ENCODE assay signal across 22 cellular contexts in the genomic region with DNA sequence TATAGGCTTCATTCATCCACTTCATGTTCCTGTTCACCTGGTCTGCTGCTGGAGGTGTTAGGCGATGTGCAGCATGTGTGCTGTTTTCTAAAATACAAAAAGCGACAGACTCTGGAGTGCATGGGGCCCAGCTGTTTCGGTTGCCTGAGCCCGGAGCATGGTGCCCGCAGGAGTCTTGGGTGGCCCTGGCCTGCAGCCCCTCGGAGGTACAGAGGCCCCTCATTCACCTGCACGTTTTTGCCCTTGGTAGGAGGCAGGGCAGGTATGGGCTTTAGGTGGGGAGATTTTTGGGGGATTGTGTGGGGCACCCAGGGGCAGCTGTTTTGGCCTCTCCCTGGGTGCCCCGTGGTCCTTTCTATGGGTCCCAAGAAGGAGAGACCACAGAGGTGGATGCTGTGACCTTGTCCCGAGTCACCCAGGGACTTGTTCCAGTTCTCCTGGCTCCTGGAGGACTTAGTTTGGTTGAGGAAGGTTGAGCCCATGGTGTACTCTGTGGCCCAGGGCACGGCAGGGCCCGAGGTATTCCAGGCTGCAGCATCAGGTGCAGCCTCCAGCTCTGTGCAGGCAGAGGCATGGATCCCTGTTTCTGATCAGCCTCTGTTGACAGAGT.
DNase-seq lines count a peak whose midpoint lies in the region; ATAC-seq and TF ChIP-seq lines count a peak whose summit lies in the region.
"Had no signal": no experiment of that assay in that cellular context is flagged by ENCODE, and none has a peak within 500 bp of the region (broad histone marks: within the 10 kb centered on the region; RNA-seq: fewer than 3 reads in every experiment).

No MANE protein-coding gene starts in this region.

- no peak overlapping the region for H2BK120ac ChIP-seq in IMR-90 (ENCODE audit: low read depth, low read length)

- peak; percentile 11 for DNase-seq in activated CD4-positive, alpha-beta memory T cell treated with anti-CD3 and anti-CD28 coated beads, Interleukin-2, amount 10 ng/mL, durations not matched to agents 7 days and 5 days
- DNase-seq in activated CD4-positive, alpha-beta memory T cell treated with anti-CD3 and anti-CD28 coated beads for 36 hours: no peak
- DNase-seq in IMR-90 (no peak), left lobe of liver (ENCODE audit: low spot score) (peak; percentile 31), sciatic nerve (ENCODE audit: low spot score) (peak; percentile 37)
- DNase-seq: ACHN; CD4-positive, alpha-beta T cell; DND-41; GOT3; NCI-H1105; NCI-H146; NCI-H2029 treated with DMSO at 0.1 percent for 48 hours; NCI-H345; NCI-H524 treated with DMSO at 0.1 percent for 48 hours; NCI-H82 had no signal

- no peaks in the 10 kb centered on the region for H3K9me3 Mint-ChIP-seq in activated CD4-positive, alpha-beta memory T cell treated with anti-CD3 and anti-CD28 coated beads, Interleukin-2, amount 10 ng/mL, durations not matched to agents 7 days and 5 days
- H3K9me3 Mint-ChIP-seq in activated CD4-positive, alpha-beta memory T cell treated with anti-CD3 and anti-CD28 coated beads for 36 hours: no peaks in the 10 kb centered on the region
- H3K9me3 Mint-ChIP-seq: CD4-positive, alpha-beta T cell had no signal

- no peak for TF ChIP-seq RAD21 in IMR-90 (IDR thresholded peaks at IDR 0.05; ENCODE audit: low read length)

- in situ Hi-C loops in IMR-90 (cut with MboI; ENCODE audit: low sequenced_read_pairs): no loop called here

- TF ChIP-seq POLR2A in IMR-90 (IDR thresholded peaks at IDR 0.05; ENCODE audit: low read depth, low read length): no peak

- H3K36me3 ChIP-seq in IMR-90 (ENCODE audit: control insufficient read depth, insufficient read depth, low read length): peaks cover 79% of the 10 kb centered on the region

- H3K9ac ChIP-seq in IMR-90 (ENCODE audit: low read depth, low read length): no peak overlapping the region
- H3K9ac ChIP-seq: BLaER1, KMS-11 had no signal

- no peak overlapping the region for H3K4me3 Mint-ChIP-seq in activated CD4-positive, alpha-beta memory T cell treated with anti-CD3 and anti-CD28 coated beads, Interleukin-2, amount 10 ng/mL, durations not matched to agents 7 days and 5 days
- H3K4me3 Mint-ChIP-seq in activated CD4-positive, alpha-beta memory T cell treated with anti-CD3 and anti-CD28 coated beads for 36 hours: no peak overlapping the region
- H3K4me3 Mint-ChIP-seq: CD4-positive, alpha-beta T cell had no signal

- no peak overlapping the region for H3K4me2 ChIP-seq in IMR-90 (ENCODE audit: low read depth, low read length)
- H3K4me2 ChIP-seq: BLaER1, KMS-11 had no signal

- H3K27me3 ChIP-seq in IMR-90 (ENCODE audit: control insufficient read depth, insufficient read depth, low read length): no peaks in the 10 kb centered on the region
- H3K27me3 ChIP-seq: BLaER1 had no signal

- POLR2A ChIA-PET in activated CD4-positive, alpha-beta memory T cell treated with anti-CD3 and anti-CD28 coated beads, Interleukin-2, amount 10 ng/mL, durations not matched to agents 7 days and 5 days (lab: Charles Lee): no interaction called here
- POLR2A ChIA-PET in activated CD4-positive, alpha-beta memory T cell treated with anti-CD3 and anti-CD28 coated beads for 36 hours (lab: Charles Lee): no interaction called here
- POLR2A ChIA-PET in IMR-90 (lab: Charles Lee; ENCODE audit: unreplicated experiment): no interaction called here

- H3K9me3 ChIP-seq in IMR-90 (ENCODE audit: control insufficient read depth, insufficient read depth, low read length): no peaks in the 10 kb centered on the region
- H3K9me3 ChIP-seq: BLaER1 had no signal

- peaks cover 0 to 5% of the 10 kb centered on the region in 2 experiments; a peak in 3 of 4 replicates for H3K79me1 ChIP-seq in IMR-90 (ENCODE audit: low read depth in 1 of 2, low read length in 2 of 2)

- dilution Hi-C loops in IMR-90 (cut with HindIII; ENCODE audit: low sequenced_read_pairs, unreplicated experiment): no loop called here

- no peak overlapping the region for H2AK9ac ChIP-seq in IMR-90 (replicated peaks; ENCODE audit: low read depth, low read length, poor library complexity)

- H3K4ac ChIP-seq in IMR-90 (ENCODE audit: low read depth, low read length): no peak overlapping the region

- no peak overlapping the region for H3K23ac ChIP-seq in IMR-90 (ENCODE audit: low read depth, low read length)

- ATAC-seq in IMR-90 (ENCODE audit: low read depth): peak; percentile 25
- ATAC-seq in left lobe of liver: no peak
- no peak for ATAC-seq in sciatic nerve
- ATAC-seq in GM19351 (IDR thresholded peaks at IDR 0.05; ENCODE audit: unreplicated experiment): no peak
- no peak for ATAC-seq in GM19324 (IDR thresholded peaks at IDR 0.05; ENCODE audit: low FRiP score, unreplicated experiment)
- no peak for ATAC-seq in HG03196 (IDR thresholded peaks at IDR 0.05; ENCODE audit: unreplicated experiment)
- ATAC-seq: HCT116 had no signal

- intact Hi-C loops in activated CD4-positive, alpha-beta memory T cell treated with anti-CD3 and anti-CD28 coated beads for 36 hours (cut with micrococcal nuclease): no loop called here
- intact Hi-C loops in IMR-90 (cut with micrococcal nuclease): no loop called here
- intact Hi-C loops in sciatic nerve (cut with DNase I): no loop called here

- no peak overlapping the region for H3K56ac ChIP-seq in IMR-90 (ENCODE audit: extremely low read depth, insufficient read depth, low read length)

- no peak overlapping the region for H3K27ac Mint-ChIP-seq in activated CD4-positive, alpha-beta memory T cell treated with anti-CD3 and anti-CD28 coated beads, Interleukin-2, amount 10 ng/mL, durations not matched to agents 7 days and 5 days
- H3K27ac Mint-ChIP-seq in activated CD4-positive, alpha-beta memory T cell treated with anti-CD3 and anti-CD28 coated beads for 36 hours: no peak overlapping the region
- H3K27ac Mint-ChIP-seq: CD4-positive, alpha-beta T cell had no signal

- H3K18ac ChIP-seq in IMR-90 (ENCODE audit: low read depth, low read length): no peak overlapping the region

- H3K27me3 Mint-ChIP-seq in activated CD4-positive, alpha-beta memory T cell treated with anti-CD3 and anti-CD28 coated beads, Interleukin-2, amount 10 ng/mL, durations not matched to agents 7 days and 5 days: no peaks in the 10 kb centered on the region
- H3K27me3 Mint-ChIP-seq in activated CD4-positive, alpha-beta memory T cell treated with anti-CD3 and anti-CD28 coated beads for 36 hours: no peaks in the 10 kb centered on the region
- H3K27me3 Mint-ChIP-seq: CD4-positive, alpha-beta T cell had no signal

- H2BK20ac ChIP-seq in IMR-90 (ENCODE audit: low read depth, low read length): no peak overlapping the region

- H4K5ac ChIP-seq in IMR-90 (ENCODE audit: low read depth, low read length): no peak overlapping the region

- H4K8ac ChIP-seq in IMR-90 (ENCODE audit: low read depth in 2 of 2, low read length in 2 of 2): no peak overlapping the region

- no peak overlapping the region for H2AK5ac ChIP-seq in IMR-90 (ENCODE audit: low read depth, low read length)

- no peak overlapping the region for H2BK15ac ChIP-seq in IMR-90 (ENCODE audit: low read depth, low read length)

- H2AFZ ChIP-seq in IMR-90 (replicated peaks; ENCODE audit: low read length, poor library complexity): no peak overlapping the region

- no peaks in the 10 kb centered on the region for H3K4me1 ChIP-seq in IMR-90 (ENCODE audit: control insufficient read depth, insufficient read depth, low read length)

- H3K9me1 ChIP-seq in IMR-90 (ENCODE audit: insufficient read depth, low read length): no peaks in the 10 kb centered on the region; the same call in 1 of the 2 replicates

- no peak overlapping the region for H3K4me3 ChIP-seq in IMR-90 (ENCODE audit: insufficient read depth, low read depth, low read length)
- H3K4me3 ChIP-seq: BLaER1 had no signal

- no TSS peak for BruUV-seq in IMR-90 (replicated peaks; lab: Mats Ljungman, UMichigan)

- H3K14ac ChIP-seq in IMR-90 (replicated peaks; ENCODE audit: low read depth, low read length): no peak overlapping the region

- peaks cover 8% of the 10 kb centered on the region; the same call in 1 of the 2 replicates for H4K20me1 ChIP-seq in IMR-90 (ENCODE audit: insufficient read depth, low read length)
- H4K20me1 ChIP-seq: BLaER1 had no signal

- CTCF ChIA-PET in activated CD4-positive, alpha-beta memory T cell treated with anti-CD3 and anti-CD28 coated beads, Interleukin-2, amount 10 ng/mL, durations not matched to agents 7 days and 5 days (lab: Charles Lee): interaction anchor here (0.6 to 0.7 kb wide), 2 partner anchors 120 to 518 kb away, joined by 3 read pairs; no protein-coding TSS in a partner anchor
- CTCF ChIA-PET in activated CD4-positive, alpha-beta memory T cell treated with anti-CD3 and anti-CD28 coated beads for 36 hours (lab: Charles Lee): no interaction called here
- CTCF ChIA-PET in IMR-90 (lab: Yijun Ruan, JAX): interaction anchor here (1.0 kb wide), 1 partner anchor 10 kb away, joined by 3 read pairs; no protein-coding TSS in a partner anchor

- 92% methylated on average over 3 of the region's 11 CpGs; no CpG with 5 or more reads in 1 of the 2 experiments for WGBS in IMR-90 (ENCODE audit: extremely low coverage in 2 of 2, insufficient read length in 1 of 2), 2 experiments

- H2BK5ac ChIP-seq in IMR-90 (ENCODE audit: low read depth, low read length, poor library complexity, severe bottlenecking): no peak overlapping the region

- H3K36me3 Mint-ChIP-seq in activated CD4-positive, alpha-beta memory T cell treated with anti-CD3 and anti-CD28 coated beads, Interleukin-2, amount 10 ng/mL, durations not matched to agents 7 days and 5 days (ENCODE audit: low read depth): peaks cover 72% of the 10 kb centered on the region
- H3K36me3 Mint-ChIP-seq in activated CD4-positive, alpha-beta memory T cell treated with anti-CD3 and anti-CD28 coated beads for 36 hours: peaks cover 55% of the 10 kb centered on the region

- H4K91ac ChIP-seq in IMR-90 (ENCODE audit: insufficient read depth, low read depth, low read length): no peak overlapping the region

- H3K4me1 Mint-ChIP-seq in activated CD4-positive, alpha-beta memory T cell treated with anti-CD3 and anti-CD28 coated beads, Interleukin-2, amount 10 ng/mL, durations not matched to agents 7 days and 5 days: no peaks in the 10 kb centered on the region
- H3K4me1 Mint-ChIP-seq in activated CD4-positive, alpha-beta memory T cell treated with anti-CD3 and anti-CD28 coated beads for 36 hours (ENCODE audit: low read depth): no peaks in the 10 kb centered on the region

- no peak overlapping the region for H3K27ac ChIP-seq in IMR-90 (ENCODE audit: insufficient read depth, low read length)
- H3K27ac ChIP-seq: 22Rv1, BLaER1, KMS-11 had no signal

- TF ChIP-seq CTCF in IMR-90 (conservative IDR thresholded peaks at IDR 0.05; ENCODE audit: low read depth, low read length): no peak

TF ChIP-seq in IMR-90, 13 proteins besides CTCF, POLR2A, EP300 and RAD21 (continues in another document):
- TF ChIP-seq FOS (IDR thresholded peaks at IDR 0.05; ENCODE audit: low read depth, low read length): no peak
- TF ChIP-seq CHD1 (IDR thresholded peaks at IDR 0.05; ENCODE audit: low read depth, low read length): no peak
- TF ChIP-seq RCOR1 (IDR thresholded peaks at IDR 0.05; ENCODE audit: insufficient replicate concordance, low read length): no peak

Comparison
In these comparisons a context has a peak if more than half of its experiments do, and no peak if none do; other contexts are left out.
1. DNase-seq: peak in activated CD4-positive, alpha-beta memory T cell treated with anti-CD3 and anti-CD28 coated beads, Interleukin-2, amount 10 ng/mL, durations not matched to agents 7 days and 5 days (single experiment), left lobe of liver (single experiment) and sciatic nerve (single experiment); none in activated CD4-positive, alpha-beta memory T cell treated with anti-CD3 and anti-CD28 coated beads for 36 hours (single experiment) and IMR-90 (single experiment).